Comparison of ENCODE assay signal across 14 cellular contexts in genomic region chr17:4840893-4841242, GRCh38. TPM values are rescaled to one million over a fixed set of nuclear protein-coding genes. Genes with fewer than 3 reads are reported as not detected.
DNase-seq lines count a peak whose midpoint lies in the region; ATAC-seq and TF ChIP-seq lines count a peak whose summit lies in the region.
"Had no signal": no experiment of that assay in that cellular context is flagged by ENCODE, and none has a peak within 500 bp of the region (broad histone marks: within the 10 kb centered on the region; RNA-seq: fewer than 3 reads in every experiment).

No MANE protein-coding gene starts in this region.

- intact Hi-C loops in CD14-positive monocyte (cut with micrococcal nuclease), result loop anchor here in 1 of 2 donors (10.0 kb wide), 1 partner anchor 46 kb away; the partner anchor contains the start of gene PSMB6
- intact Hi-C loops in CD8-positive, alpha-beta T cell (cut with DNase I, micrococcal nuclease), result no loop called here
- intact Hi-C loops in activated T-helper 2 cell treated with anti-CD3 and anti-CD28 coated beads, Interferon-gamma antibody, Interleukin-2, Interleukin-4, amounts not matched to agents 10 μg/mL and 5 μg/mL and 100 μg/mL, durations not matched to agents 14 hours and 24 hours and 36 hours (cut with micrococcal nuclease), result no loop called here
- intact Hi-C loops in naive thymus-derived CD4-positive, alpha-beta T cell (cut with micrococcal nuclease), result no loop called here

- no peak overlapping the region for H3K4me3 ChIP-seq in CD8-positive, alpha-beta T cell (ENCODE audit: low read depth, low read length)
- H3K4me3 ChIP-seq in naive thymus-derived CD4-positive, alpha-beta T cell (ENCODE audit: low read length), result no peak overlapping the region

- peaks cover 52% of the 10 kb centered on the region in 2 donors for H3K36me3 Mint-ChIP-seq in CD14-positive monocyte
- H3K36me3 Mint-ChIP-seq in CD8-positive, alpha-beta T cell, result peaks cover 24% of the 10 kb centered on the region
- peaks cover 17% of the 10 kb centered on the region for H3K36me3 Mint-ChIP-seq in activated T-helper 2 cell treated with anti-CD3 and anti-CD28 coated beads, Interferon-gamma antibody, Interleukin-2, Interleukin-4, amounts not matched to agents 10 μg/mL and 5 μg/mL and 100 μg/mL, durations not matched to agents 14 hours and 24 hours and 36 hours (ENCODE audit: low read depth)
- peaks cover 0 to 16% (median 10%) of the 10 kb centered on the region in 5 donors for H3K36me3 Mint-ChIP-seq in naive thymus-derived CD4-positive, alpha-beta T cell

- peak overlapping the region in 4 of 7 donors; percentile 20 to 87 (median 69) for H3K27ac Mint-ChIP-seq in CD14-positive monocyte
- H3K27ac Mint-ChIP-seq in CD8-positive, alpha-beta T cell, result no peak overlapping the region
- H3K27ac Mint-ChIP-seq in activated T-helper 2 cell treated with anti-CD3 and anti-CD28 coated beads, Interferon-gamma antibody, Interleukin-2, Interleukin-4, amounts not matched to agents 10 μg/mL and 5 μg/mL and 100 μg/mL, durations not matched to agents 14 hours and 24 hours and 36 hours, result peak overlapping the region; percentile 56
- peak overlapping the region in 4 of 9 donors; percentile 1 to 47 (median 20) for H3K27ac Mint-ChIP-seq in naive thymus-derived CD4-positive, alpha-beta T cell

- H3K4me3 Mint-ChIP-seq in CD14-positive monocyte, result no peak overlapping the region
- H3K4me3 Mint-ChIP-seq in CD8-positive, alpha-beta T cell, result no peak overlapping the region
- peak overlapping the region; percentile 45 for H3K4me3 Mint-ChIP-seq in activated T-helper 2 cell treated with anti-CD3 and anti-CD28 coated beads, Interferon-gamma antibody, Interleukin-2, Interleukin-4, amounts not matched to agents 10 μg/mL and 5 μg/mL and 100 μg/mL, durations not matched to agents 14 hours and 24 hours and 36 hours (ENCODE audit: low read depth)
- H3K4me3 Mint-ChIP-seq in naive thymus-derived CD4-positive, alpha-beta T cell, result peak overlapping the region in 6 of 10 donors; percentile 14 to 44 (median 34)

- H3K27me3 Mint-ChIP-seq in CD14-positive monocyte (ENCODE audit: low read depth in 3 of 3), result peaks cover 0 to 3% (median 2%) of the 10 kb centered on the region in 3 donors
- H3K27me3 Mint-ChIP-seq in CD8-positive, alpha-beta T cell (ENCODE audit: low read depth), result no peaks in the 10 kb centered on the region
- no peaks in the 10 kb centered on the region for H3K27me3 Mint-ChIP-seq in activated T-helper 2 cell treated with anti-CD3 and anti-CD28 coated beads, Interferon-gamma antibody, Interleukin-2, Interleukin-4, amounts not matched to agents 10 μg/mL and 5 μg/mL and 100 μg/mL, durations not matched to agents 14 hours and 24 hours and 36 hours (ENCODE audit: low read depth)
- H3K27me3 Mint-ChIP-seq in naive thymus-derived CD4-positive, alpha-beta T cell, result no peaks in the 10 kb centered on the region

- POLR2A ChIA-PET in CD8-positive, alpha-beta T cell (lab: Charles Lee), result no interaction called here
- POLR2A ChIA-PET in naive thymus-derived CD4-positive, alpha-beta T cell (lab: Charles Lee), result interaction anchor here (0.7 kb wide), 1 partner anchor 545 kb away, joined by 3 read pairs; no protein-coding TSS in a partner anchor

- H3K4me1 Mint-ChIP-seq in CD14-positive monocyte, result peaks cover 69% of the 10 kb centered on the region
- peaks cover 50% of the 10 kb centered on the region for H3K4me1 Mint-ChIP-seq in CD8-positive, alpha-beta T cell (ENCODE audit: low read depth)
- peaks cover 38% of the 10 kb centered on the region for H3K4me1 Mint-ChIP-seq in activated T-helper 2 cell treated with anti-CD3 and anti-CD28 coated beads, Interferon-gamma antibody, Interleukin-2, Interleukin-4, amounts not matched to agents 10 μg/mL and 5 μg/mL and 100 μg/mL, durations not matched to agents 14 hours and 24 hours and 36 hours (ENCODE audit: low read depth)
- H3K4me1 Mint-ChIP-seq in naive thymus-derived CD4-positive, alpha-beta T cell, result peaks cover 46 to 74% (median 62%) of the 10 kb centered on the region in 7 donors

- H3K36me3 ChIP-seq in CD8-positive, alpha-beta T cell (ENCODE audit: insufficient read depth, low read length), result no peaks in the 10 kb centered on the region
- peaks cover 0 to 11% (median 0%) of the 10 kb centered on the region in 3 experiments for H3K36me3 ChIP-seq in naive thymus-derived CD4-positive, alpha-beta T cell (ENCODE audit: control insufficient read depth in 2 of 3, insufficient read depth in 3 of 3, low read length in 3 of 3)
- H3K36me3 ChIP-seq: BE2C had no signal

- peaks cover 17% of the 10 kb centered on the region for H3K4me1 ChIP-seq in CD8-positive, alpha-beta T cell (ENCODE audit: insufficient read depth, low read length)
- H3K4me1 ChIP-seq in naive thymus-derived CD4-positive, alpha-beta T cell (ENCODE audit: control insufficient read depth in 2 of 2, insufficient read depth in 2 of 2, low read length in 2 of 2), result peaks cover 16 to 20% of the 10 kb centered on the region in 2 donors
- H3K4me1 ChIP-seq: BE2C had no signal

- H3K27me3 ChIP-seq in CD8-positive, alpha-beta T cell (ENCODE audit: insufficient read depth, low read length), result no peaks in the 10 kb centered on the region
- H3K27me3 ChIP-seq in naive thymus-derived CD4-positive, alpha-beta T cell (ENCODE audit: control insufficient read depth in 2 of 2, insufficient read depth in 2 of 2, low read length in 2 of 2), result no peaks in the 10 kb centered on the region
- H3K27me3 ChIP-seq: BE2C had no signal

- peak; percentile 36 for ATAC-seq in CD8-positive, alpha-beta T cell
- no peak for ATAC-seq in naive thymus-derived CD4-positive, alpha-beta T cell
- ATAC-seq in HG02571 (IDR thresholded peaks at IDR 0.05; ENCODE audit: unreplicated experiment), result no peak
- ATAC-seq in HG02884 (IDR thresholded peaks at IDR 0.05; ENCODE audit: unreplicated experiment), result no peak

- DNase-seq in CD14-positive monocyte (ENCODE audit: low spot score), result no peak
- peak in 1 of 7 experiments; percentile 10 for DNase-seq in CD8-positive, alpha-beta T cell
- no peak for DNase-seq in activated T-helper 2 cell treated with anti-CD3 and anti-CD28 coated beads, Interferon-gamma antibody, Interleukin-2, Interleukin-4, amounts not matched to agents 10 μg/mL and 5 μg/mL and 100 μg/mL, durations not matched to agents 14 hours and 24 hours and 36 hours (ENCODE audit: low spot score)
- no peak for DNase-seq in naive thymus-derived CD4-positive, alpha-beta T cell
- DNase-seq in NOMO-1 (lab: John Stamatoyannopoulos, UW; ENCODE audit: unreplicated experiment in 2 of 2), result no peak
- DNase-seq: activated CD8-positive, alpha-beta memory T cell treated with anti-CD3 and anti-CD28 coated beads for 24 hours; BE2C; NCI-H1417 treated with DMSO at 0.1 percent for 48 hours; NCI-H226; Right ventricle myocardium superior had no signal

- no peak for TF ChIP-seq CTCF in CD14-positive monocyte (IDR thresholded peaks at IDR 0.05)
- TF ChIP-seq CTCF in CD8-positive, alpha-beta T cell (IDR thresholded peaks at IDR 0.05), result no peak

- H3K9me3 ChIP-seq in CD8-positive, alpha-beta T cell (ENCODE audit: low read length), result no peaks in the 10 kb centered on the region
- H3K9me3 ChIP-seq in naive thymus-derived CD4-positive, alpha-beta T cell (ENCODE audit: control insufficient read depth in 2 of 3, low read length in 3 of 3), result no peaks in the 10 kb centered on the region
- H3K9me3 ChIP-seq: BE2C had no signal

- no peak overlapping the region for H3K27ac ChIP-seq in CD8-positive, alpha-beta T cell (ENCODE audit: low read depth, low read length)
- no peak overlapping the region for H3K27ac ChIP-seq in naive thymus-derived CD4-positive, alpha-beta T cell (ENCODE audit: low read depth, low read length)

- CTCF ChIA-PET in CD8-positive, alpha-beta T cell (lab: Charles Lee), result no interaction called here
- CTCF ChIA-PET in naive thymus-derived CD4-positive, alpha-beta T cell (lab: Charles Lee), result no interaction called here

- no peaks in the 10 kb centered on the region for H3K9me3 Mint-ChIP-seq in CD14-positive monocyte
- H3K9me3 Mint-ChIP-seq in CD8-positive, alpha-beta T cell, result no peaks in the 10 kb centered on the region
- no peaks in the 10 kb centered on the region for H3K9me3 Mint-ChIP-seq in activated T-helper 2 cell treated with anti-CD3 and anti-CD28 coated beads, Interferon-gamma antibody, Interleukin-2, Interleukin-4, amounts not matched to agents 10 μg/mL and 5 μg/mL and 100 μg/mL, durations not matched to agents 14 hours and 24 hours and 36 hours
- H3K9me3 Mint-ChIP-seq in naive thymus-derived CD4-positive, alpha-beta T cell, result no peaks in the 10 kb centered on the region

RNA-seq across cellular contexts. Expression of gene MINK1, which starts 7.7 kb away (rescaled TPM):
- polyA plus RNA-seq in CD14-positive monocyte, result 1 to 10 TPM; 3.2 to 7.2 TPM
- 10 to 100 TPM; 85.9 to 86.0 TPM for total RNA-seq in CD8-positive, alpha-beta T cell
- 60.9 and 69.7 TPM in 2 replicates for total RNA-seq in activated T-helper 2 cell treated with anti-CD3 and anti-CD28 coated beads, Interferon-gamma antibody, Interleukin-2, Interleukin-4, amounts not matched to agents 10 μg/mL and 5 μg/mL and 100 μg/mL, durations not matched to agents 14 hours and 24 hours and 36 hours
- total RNA-seq in naive thymus-derived CD4-positive, alpha-beta T cell, result 100 to 1,000 TPM in 4 of 5 experiments, 10 to 100 TPM in 1; 88.8 to 142 (median 125) TPM
- polyA plus RNA-seq in naive thymus-derived CD4-positive, alpha-beta T cell, result 10 to 100 TPM in 1 of 2 donors, 1 to 10 TPM in 1; 8.3 to 20.4 TPM

RNA-seq across cellular contexts. Expression of gene PLD2, which starts 33.9 kb away (rescaled TPM):
- polyA plus RNA-seq in CD14-positive monocyte, result 1 to 10 TPM; 3.5 to 4.0 TPM
- total RNA-seq in CD8-positive, alpha-beta T cell, result 10 to 100 TPM; 14.3 to 15.7 TPM
- 22.3 and 26.6 TPM in 2 replicates for total RNA-seq in activated T-helper 2 cell treated with anti-CD3 and anti-CD28 coated beads, Interferon-gamma antibody, Interleukin-2, Interleukin-4, amounts not matched to agents 10 μg/mL and 5 μg/mL and 100 μg/mL, durations not matched to agents 14 hours and 24 hours and 36 hours
- total RNA-seq in naive thymus-derived CD4-positive, alpha-beta T cell, result 10 to 100 TPM; 22.9 to 42.7 (median 26.8) TPM
- 1 to 10 TPM; 1.5 to 2.2 TPM for polyA plus RNA-seq in naive thymus-derived CD4-positive, alpha-beta T cell

RNA-seq across cellular contexts. Expression of gene PSMB6, which starts 44.9 kb away (rescaled TPM):
- 100 to 1,000 TPM; 361 to 364 TPM for polyA plus RNA-seq in CD14-positive monocyte
- total RNA-seq in CD8-positive, alpha-beta T cell, result 10 to 100 TPM; 54.9 to 62.6 TPM
- total RNA-seq in activated T-helper 2 cell treated with anti-CD3 and anti-CD28 coated beads, Interferon-gamma antibody, Interleukin-2, Interleukin-4, amounts not matched to agents 10 μg/mL and 5 μg/mL and 100 μg/mL, durations not matched to agents 14 hours and 24 hours and 36 hours, result 215 and 220 TPM in 2 replicates
- 100 to 1,000 TPM in 1 of 5 experiments, 10 to 100 TPM in 4; 42.3 to 133 (median 44.0) TPM for total RNA-seq in naive thymus-derived CD4-positive, alpha-beta T cell
- polyA plus RNA-seq in naive thymus-derived CD4-positive, alpha-beta T cell, result 100 to 1,000 TPM; 215 to 273 TPM

RNA-seq across cellular contexts. Expression of gene GLTPD2, which starts 52.1 kb away (rescaled TPM):
- 1 to 10 TPM; 1.5 to 2.1 TPM for polyA plus RNA-seq in CD14-positive monocyte
- under 1 TPM in 1 of 2 experiments, not detected in 1; 0.33 TPM for total RNA-seq in CD8-positive, alpha-beta T cell
- total RNA-seq in activated T-helper 2 cell treated with anti-CD3 and anti-CD28 coated beads, Interferon-gamma antibody, Interleukin-2, Interleukin-4, amounts not matched to agents 10 μg/mL and 5 μg/mL and 100 μg/mL, durations not matched to agents 14 hours and 24 hours and 36 hours, result not detected in 2 replicates
- under 1 TPM in 1 of 5 experiments, not detected in 4; 0.39 TPM for total RNA-seq in naive thymus-derived CD4-positive, alpha-beta T cell
- under 1 TPM in 1 of 2 donors, not detected in 1; 0.39 TPM for polyA plus RNA-seq in naive thymus-derived CD4-positive, alpha-beta T cell
- total RNA-seq: cardiac septum, osteocyte, Right ventricle myocardium superior had no signal

Comparison
In these comparisons a context has a peak if more than half of its experiments do, and no peak if none do; other contexts are left out.
1. H3K4me3 Mint-ChIP-seq: peak in activated T-helper 2 cell treated with anti-CD3 and anti-CD28 coated beads, Interferon-gamma antibody, Interleukin-2, Interleukin-4, amounts not matched to agents 10 μg/mL and 5 μg/mL and 100 μg/mL, durations not matched to agents 14 hours and 24 hours and 36 hours (single experiment) and naive thymus-derived CD4-positive, alpha-beta T cell (6 of 10); none in CD14-positive monocyte (0 of 2) and CD8-positive, alpha-beta T cell (single experiment).